10 cellular contexts compared by ENCODE assay signal in the genomic region with DNA sequence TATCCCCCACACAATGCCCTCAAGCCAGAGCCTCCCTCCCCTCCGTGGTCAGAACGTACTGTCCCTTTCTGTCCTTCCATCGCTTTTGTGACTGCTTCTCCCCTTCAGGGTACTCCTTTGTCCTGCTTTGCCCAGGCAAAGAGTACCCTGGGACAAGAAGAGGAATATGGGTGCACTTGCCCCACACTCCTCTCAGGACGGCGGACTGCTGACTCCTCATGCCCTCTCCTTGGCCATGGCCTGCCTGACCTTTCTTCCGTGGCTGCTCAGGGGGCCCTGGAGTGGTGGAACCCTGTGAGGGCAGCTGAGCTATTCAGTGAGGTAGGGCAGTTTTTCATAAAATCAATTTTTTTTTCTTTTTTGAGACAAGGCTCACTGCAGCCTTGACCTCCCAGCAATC. TPM values are rescaled to one million over a fixed set of nuclear protein-coding genes. Genes with fewer than 3 reads are reported as not detected.
DNase-seq lines count a peak whose midpoint lies in the region; ATAC-seq and TF ChIP-seq lines count a peak whose summit lies in the region.
"Had no signal": no experiment of that assay in that cellular context is flagged by ENCODE, and none has a peak within 500 bp of the region (broad histone marks: within the 10 kb centered on the region; RNA-seq: fewer than 3 reads in every experiment).

No MANE protein-coding gene starts in this region.

- H3K9me3 ChIP-seq in hepatocyte (ENCODE audit: low read depth) (no peaks in the 10 kb centered on the region), stomach smooth muscle (ENCODE audit: control insufficient read depth in 2 of 2, low read length in 2 of 2) (no peaks in the 10 kb centered on the region)

- CTCF ChIA-PET in activated CD4-positive, alpha-beta memory T cell treated with anti-CD3 and anti-CD28 coated beads for 36 hours (lab: Charles Lee) = no interaction called here
- CTCF ChIA-PET in activated CD4-positive, alpha-beta memory T cell treated with anti-CD3 and anti-CD28 coated beads, Interleukin-2, amount 10 ng/mL, durations not matched to agents 7 days and 5 days (lab: Charles Lee) = no interaction called here

- no peaks in the 10 kb centered on the region for H3K27me3 Mint-ChIP-seq in activated CD4-positive, alpha-beta memory T cell treated with anti-CD3 and anti-CD28 coated beads for 36 hours
- H3K27me3 Mint-ChIP-seq in activated CD4-positive, alpha-beta memory T cell treated with anti-CD3 and anti-CD28 coated beads, Interleukin-2, amount 10 ng/mL, durations not matched to agents 7 days and 5 days = no peaks in the 10 kb centered on the region

- peak overlapping the region; percentile 22 to 58 for H3K9ac ChIP-seq in stomach smooth muscle (ENCODE audit: low read length in 2 of 2)

- no peak overlapping the region for H2AFZ ChIP-seq in hepatocyte

- no peak overlapping the region for H3K4me3 ChIP-seq in hepatocyte
- peak overlapping the region; percentile 11 to 57 for H3K4me3 ChIP-seq in stomach smooth muscle (ENCODE audit: low read length in 2 of 2)

- POLR2A ChIA-PET in activated CD4-positive, alpha-beta memory T cell treated with anti-CD3 and anti-CD28 coated beads for 36 hours (lab: Charles Lee) = no interaction called here
- POLR2A ChIA-PET in activated CD4-positive, alpha-beta memory T cell treated with anti-CD3 and anti-CD28 coated beads, Interleukin-2, amount 10 ng/mL, durations not matched to agents 7 days and 5 days (lab: Charles Lee) = interaction anchor here (4.6 kb wide), 1 partner anchor 12 kb away, joined by 35 read pairs; no protein-coding TSS in a partner anchor

- H3K9me3 Mint-ChIP-seq in activated CD4-positive, alpha-beta memory T cell treated with anti-CD3 and anti-CD28 coated beads for 36 hours = no peaks in the 10 kb centered on the region
- H3K9me3 Mint-ChIP-seq in activated CD4-positive, alpha-beta memory T cell treated with anti-CD3 and anti-CD28 coated beads, Interleukin-2, amount 10 ng/mL, durations not matched to agents 7 days and 5 days = no peaks in the 10 kb centered on the region
- no peaks in the 10 kb centered on the region for H3K9me3 Mint-ChIP-seq in activated naive CD4-positive, alpha-beta T cell treated with anti-CD3 and anti-CD28 coated beads, Interleukin-2, amount 50 U/mL, for 72 hours

- H3K27me3 ChIP-seq in hepatocyte = no peaks in the 10 kb centered on the region
- no peaks in the 10 kb centered on the region for H3K27me3 ChIP-seq in stomach smooth muscle (ENCODE audit: control insufficient read depth in 1 of 2, insufficient read depth in 2 of 2, low read length in 2 of 2)

- H3K27ac Mint-ChIP-seq in activated CD4-positive, alpha-beta memory T cell treated with anti-CD3 and anti-CD28 coated beads for 36 hours = peak overlapping the region; percentile 40
- H3K27ac Mint-ChIP-seq in activated CD4-positive, alpha-beta memory T cell treated with anti-CD3 and anti-CD28 coated beads, Interleukin-2, amount 10 ng/mL, durations not matched to agents 7 days and 5 days = no peak overlapping the region
- H3K27ac Mint-ChIP-seq in activated naive CD4-positive, alpha-beta T cell treated with anti-CD3 and anti-CD28 coated beads, Interleukin-2, amount 50 U/mL, for 72 hours = peak overlapping the region; percentile 89 to 95

- peak overlapping the region; percentile 88 for H3K4me2 ChIP-seq in hepatocyte

- H4K20me1 ChIP-seq in hepatocyte (ENCODE audit: insufficient read depth, poor library complexity, severe bottlenecking) = peaks cover 6% of the 10 kb centered on the region

- H3K4me1 ChIP-seq in hepatocyte (ENCODE audit: insufficient read depth) = peaks cover 45% of the 10 kb centered on the region
- peaks cover 42% of the 10 kb centered on the region for H3K4me1 ChIP-seq in stomach smooth muscle (ENCODE audit: control insufficient read depth, insufficient read depth, low read length)

- ATAC-seq in activated naive CD4-positive, alpha-beta T cell treated with anti-CD3 and anti-CD28 coated beads, Interleukin-2, amount 50 U/mL, for 72 hours = no peak
- no peak for ATAC-seq in GM19395 (IDR thresholded peaks at IDR 0.05; ENCODE audit: unreplicated experiment)

- no peaks in the 10 kb centered on the region for H3K36me3 ChIP-seq in hepatocyte (replicated peaks; ENCODE audit: insufficient read depth, low read depth)
- peaks cover 31 to 36% of the 10 kb centered on the region in 2 donors for H3K36me3 ChIP-seq in stomach smooth muscle (ENCODE audit: control insufficient read depth in 2 of 2, insufficient read depth in 2 of 2, low read length in 2 of 2)

- intact Hi-C loops in activated CD4-positive, alpha-beta memory T cell treated with anti-CD3 and anti-CD28 coated beads for 36 hours (cut with micrococcal nuclease) = no loop called here

- H3K36me3 Mint-ChIP-seq in activated CD4-positive, alpha-beta memory T cell treated with anti-CD3 and anti-CD28 coated beads for 36 hours = peaks cover 56% of the 10 kb centered on the region
- peaks cover 68% of the 10 kb centered on the region for H3K36me3 Mint-ChIP-seq in activated CD4-positive, alpha-beta memory T cell treated with anti-CD3 and anti-CD28 coated beads, Interleukin-2, amount 10 ng/mL, durations not matched to agents 7 days and 5 days (ENCODE audit: low read depth)
- peaks cover 56 to 67% of the 10 kb centered on the region in 2 donors for H3K36me3 Mint-ChIP-seq in activated naive CD4-positive, alpha-beta T cell treated with anti-CD3 and anti-CD28 coated beads, Interleukin-2, amount 50 U/mL, for 72 hours

- 87% methylated on average over 6 of the region's 6 CpGs for WGBS in hepatocyte (ENCODE audit: low lambda C conversion rate, missing lambda C conversion rate)

- no peak for DNase-seq in activated CD4-positive, alpha-beta memory T cell treated with anti-CD3 and anti-CD28 coated beads for 36 hours
- no peak for DNase-seq in activated CD4-positive, alpha-beta memory T cell treated with anti-CD3 and anti-CD28 coated beads, Interleukin-2, amount 10 ng/mL, durations not matched to agents 7 days and 5 days
- DNase-seq in activated naive CD4-positive, alpha-beta T cell treated with anti-CD3 and anti-CD28 coated beads, Interleukin-2, amount 50 U/mL, for 72 hours (ENCODE audit: low spot score in 2 of 2) = no peak
- no peak for DNase-seq in hepatocyte (ENCODE audit: low spot score)
- DNase-seq in stimulated activated CD4-positive, alpha-beta T cell treated with anti-CD3 and anti-CD28 coated beads, Interleukin-4, amount 100 ng/mL, for 24 hours = no peak
- no peak for DNase-seq in ecto neural progenitor cell (ENCODE audit: low spot score)
- DNase-seq: NCI-H1436, SIG-M5 had no signal

- H3K4me1 Mint-ChIP-seq in activated CD4-positive, alpha-beta memory T cell treated with anti-CD3 and anti-CD28 coated beads for 36 hours (ENCODE audit: low read depth) = peaks cover 65% of the 10 kb centered on the region
- peaks cover 76% of the 10 kb centered on the region for H3K4me1 Mint-ChIP-seq in activated CD4-positive, alpha-beta memory T cell treated with anti-CD3 and anti-CD28 coated beads, Interleukin-2, amount 10 ng/mL, durations not matched to agents 7 days and 5 days

- no peaks in the 10 kb centered on the region for H3K9me2 ChIP-seq in hepatocyte (replicated peaks; ENCODE audit: insufficient read depth)

- peaks cover 65% of the 10 kb centered on the region for H3K79me2 ChIP-seq in hepatocyte

- peak overlapping the region; percentile 99 for H3K27ac ChIP-seq in hepatocyte
- peak overlapping the region; percentile 71 for H3K27ac ChIP-seq in stomach smooth muscle (ENCODE audit: low read length)

- no peak for TF ChIP-seq CTCF in hepatocyte (IDR thresholded peaks at IDR 0.05; ENCODE audit: poor library complexity)

- no peak overlapping the region for H3K4me3 Mint-ChIP-seq in activated CD4-positive, alpha-beta memory T cell treated with anti-CD3 and anti-CD28 coated beads for 36 hours
- H3K4me3 Mint-ChIP-seq in activated CD4-positive, alpha-beta memory T cell treated with anti-CD3 and anti-CD28 coated beads, Interleukin-2, amount 10 ng/mL, durations not matched to agents 7 days and 5 days = no peak overlapping the region

RNA-seq across cellular contexts. Expression of a gene that starts 18.7 kb away (rescaled TPM):
- 10 to 100 TPM; 14.7 to 15.9 TPM for total RNA-seq in activated CD4-positive, alpha-beta memory T cell treated with anti-CD3 and anti-CD28 coated beads for 36 hours
- total RNA-seq in activated CD4-positive, alpha-beta memory T cell treated with anti-CD3 and anti-CD28 coated beads, Interleukin-2, amount 10 ng/mL, durations not matched to agents 7 days and 5 days = 10 to 100 TPM in 1 of 2 experiments, 1 to 10 TPM in 1; 8.7 to 10.2 TPM
- 10 to 100 TPM in 1 of 2 donors, 1 to 10 TPM in 1; 9.7 to 14.4 TPM for total RNA-seq in activated naive CD4-positive, alpha-beta T cell treated with anti-CD3 and anti-CD28 coated beads, Interleukin-2, amount 50 U/mL, for 72 hours
- 5.1 and 6.2 TPM in 2 replicates for total RNA-seq in hepatocyte
- polyA plus RNA-seq in hepatocyte = 10.2 and 12.4 TPM in 2 replicates
